Comparison of ENCODE assay signal across 9 cellular contexts in the genomic region with DNA sequence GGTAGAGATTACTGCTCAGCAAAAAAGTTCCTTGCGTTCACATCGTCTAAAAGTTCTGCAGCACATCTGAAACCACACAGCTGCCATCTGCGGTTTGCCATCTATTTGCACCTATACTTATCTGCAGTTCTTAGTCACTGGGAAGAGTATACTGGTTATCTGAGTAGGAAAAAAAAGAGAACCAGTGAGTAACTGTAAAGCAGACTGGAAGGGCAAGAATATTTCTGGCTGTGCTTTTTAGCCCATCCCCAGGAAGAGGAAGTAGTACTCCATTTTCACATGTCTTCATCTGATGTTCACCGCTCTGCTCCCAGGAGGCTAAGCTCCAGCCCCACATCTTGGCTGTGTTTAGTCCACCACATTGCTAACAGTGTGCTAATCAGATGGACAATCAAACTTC. TPM values are rescaled to one million over a fixed set of nuclear protein-coding genes. Genes with fewer than 3 reads are reported as not detected.
DNase-seq lines count a peak whose midpoint lies in the region; ATAC-seq and TF ChIP-seq lines count a peak whose summit lies in the region.
"Had no signal": no experiment of that assay in that cellular context is flagged by ENCODE, and none has a peak within 500 bp of the region (broad histone marks: within the 10 kb centered on the region; RNA-seq: fewer than 3 reads in every experiment).

No MANE protein-coding gene starts in this region.

- CTCF ChIA-PET in activated CD4-positive, alpha-beta T cell treated with anti-CD3 and anti-CD28 coated beads, Interleukin-2, amount 10 ng/mL, durations not matched to agents 7 days and 5 days (lab: Charles Lee) = no interaction called here

- peaks cover 12 to 18% of the 10 kb centered on the region in 2 donors for H3K4me1 Mint-ChIP-seq in natural killer cell
- peaks cover 4% of the 10 kb centered on the region for H3K4me1 Mint-ChIP-seq in activated CD4-positive, alpha-beta T cell treated with anti-CD3 and anti-CD28 coated beads, Interleukin-2, amount 10 ng/mL, durations not matched to agents 7 days and 5 days

- H3K4me3 Mint-ChIP-seq in natural killer cell = no peak overlapping the region
- no peak overlapping the region for H3K4me3 Mint-ChIP-seq in activated CD4-positive, alpha-beta T cell treated with anti-CD3 and anti-CD28 coated beads, Interleukin-2, amount 10 ng/mL, durations not matched to agents 7 days and 5 days

- DNase-seq in natural killer cell (no peak), amygdala (lab: John Stamatoyannopoulos, UW) (no peak), mesenteric fat pad (ENCODE audit: low spot score) (no peak)
- no peak for DNase-seq in activated CD4-positive, alpha-beta T cell treated with anti-CD3 and anti-CD28 coated beads, Interleukin-2, amount 10 ng/mL, durations not matched to agents 7 days and 5 days
- DNase-seq: activated naive CD4-positive, alpha-beta T cell treated with Interleukin-2 at 50 U/mL for 16 hours had no signal

- no peak for TF ChIP-seq CTCF in natural killer cell (IDR thresholded peaks at IDR 0.05)

- intact Hi-C loops in natural killer cell (cut with micrococcal nuclease) = no loop called here

- no peak overlapping the region for H3K27ac Mint-ChIP-seq in natural killer cell
- H3K27ac Mint-ChIP-seq in activated CD4-positive, alpha-beta T cell treated with anti-CD3 and anti-CD28 coated beads, Interleukin-2, amount 10 ng/mL, durations not matched to agents 7 days and 5 days = no peak overlapping the region

- no peaks in the 10 kb centered on the region for H3K9me3 Mint-ChIP-seq in natural killer cell
- H3K9me3 Mint-ChIP-seq in activated CD4-positive, alpha-beta T cell treated with anti-CD3 and anti-CD28 coated beads, Interleukin-2, amount 10 ng/mL, durations not matched to agents 7 days and 5 days = no peaks in the 10 kb centered on the region

- POLR2A ChIA-PET in activated CD4-positive, alpha-beta T cell treated with anti-CD3 and anti-CD28 coated beads, Interleukin-2, amount 10 ng/mL, durations not matched to agents 7 days and 5 days (lab: Charles Lee) = no interaction called here

- peaks cover 37 to 71% of the 10 kb centered on the region in 2 donors for H3K27me3 Mint-ChIP-seq in natural killer cell (ENCODE audit: low read depth in 2 of 2)
- peaks cover 46% of the 10 kb centered on the region for H3K27me3 Mint-ChIP-seq in activated CD4-positive, alpha-beta T cell treated with anti-CD3 and anti-CD28 coated beads, Interleukin-2, amount 10 ng/mL, durations not matched to agents 7 days and 5 days

- H3K36me3 Mint-ChIP-seq in natural killer cell = no peaks in the 10 kb centered on the region
- H3K36me3 Mint-ChIP-seq in activated CD4-positive, alpha-beta T cell treated with anti-CD3 and anti-CD28 coated beads, Interleukin-2, amount 10 ng/mL, durations not matched to agents 7 days and 5 days (ENCODE audit: low read depth) = no peaks in the 10 kb centered on the region

- ATAC-seq in GM19023 (IDR thresholded peaks at IDR 0.05; ENCODE audit: unreplicated experiment) (peak; percentile 61), HG03108 (IDR thresholded peaks at IDR 0.05; ENCODE audit: unreplicated experiment) (peak; percentile 45), SK-N-SH treated with all-trans-retinoic acid at 6 μM for 48 hours (peak; percentile 26; the same call in 2 of the 3 replicates), natural killer cell (peak in 2 of 3 donors; percentile 21 to 55), HG03521 (IDR thresholded peaks at IDR 0.05; ENCODE audit: unreplicated experiment) (no peak)

TF ChIP-seq in SK-N-SH treated with all-trans-retinoic acid at 6 μM for 48 hours, 23 proteins besides CTCF, POLR2A, EP300 and RAD21:
- TF ChIP-seq, protein P1, sequence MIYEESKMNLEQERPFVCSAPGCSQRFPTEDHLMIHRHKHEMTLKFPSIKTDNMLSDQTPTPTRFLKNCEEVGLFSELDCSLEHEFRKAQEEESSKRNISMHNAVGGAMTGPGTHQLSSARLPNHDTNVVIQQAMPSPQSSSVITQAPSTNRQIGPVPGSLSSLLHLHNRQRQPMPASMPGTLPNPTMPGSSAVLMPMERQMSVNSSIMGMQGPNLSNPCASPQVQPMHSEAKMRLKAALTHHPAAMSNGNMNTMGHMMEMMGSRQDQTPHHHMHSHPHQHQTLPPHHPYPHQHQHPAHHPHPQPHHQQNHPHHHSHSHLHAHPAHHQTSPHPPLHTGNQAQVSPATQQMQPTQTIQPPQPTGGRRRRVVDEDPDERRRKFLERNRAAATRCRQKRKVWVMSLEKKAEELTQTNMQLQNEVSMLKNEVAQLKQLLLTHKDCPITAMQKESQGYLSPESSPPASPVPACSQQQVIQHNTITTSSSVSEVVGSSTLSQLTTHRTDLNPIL (CRISPR knock-in tag; IDR thresholded peaks at IDR 0.05; ENCODE audit: low read depth) = no peak
- TF ChIP-seq BACH2 (CRISPR knock-in tag; IDR thresholded peaks at IDR 0.05; ENCODE audit: borderline replicate concordance) = no peak
- TF ChIP-seq RARB (CRISPR knock-in tag; IDR thresholded peaks at IDR 0.05) = no peak

RNA-seq across cellular contexts. Expression of a gene that starts 35.6 kb away (rescaled TPM):
- under 1 TPM; 0.16 to 0.33 (median 0.33) TPM for total RNA-seq in natural killer cell
- total RNA-seq in activated CD4-positive, alpha-beta T cell treated with anti-CD3 and anti-CD28 coated beads, Interleukin-2, amount 10 ng/mL, durations not matched to agents 7 days and 5 days = under 1 TPM; 0.04 to 0.10 TPM
- total RNA-seq in mesenteric fat pad = 21.6 TPM

Comparison
In these comparisons a context has a peak if more than half of its experiments do, and no peak if none do; other contexts are left out.
1. RNA of a gene that starts 35.6 kb away (total RNA-seq): 21.6 TPM in mesenteric fat pad (single experiment); 0.16 to 0.33 TPM in natural killer cell and 0.04 to 0.10 TPM in activated CD4-positive, alpha-beta T cell treated with anti-CD3 and anti-CD28 coated beads, Interleukin-2, amount 10 ng/mL, durations not matched to agents 7 days and 5 days; every median in the first group is over 10 times any median in the second.